ENCODE assay signal across 26 cellular contexts in genomic region chr7:23955145-23955544, GRCh38.
DNase-seq lines count a peak whose midpoint lies in the region; ATAC-seq, FAIRE-seq and TF ChIP-seq lines count a peak whose summit lies in the region.
"Had no signal": no experiment of that assay in that cellular context is flagged by ENCODE, and none has a peak within 500 bp of the region (broad histone marks: within the 10 kb centered on the region; RNA-seq: fewer than 3 reads in every experiment).

No MANE protein-coding gene starts in this region.

- H3K36me3 ChIP-seq in RWPE2 (ENCODE audit: low read depth), result no peaks in the 10 kb centered on the region
- no peaks in the 10 kb centered on the region for H3K36me3 ChIP-seq in tibial nerve
- H3K36me3 ChIP-seq: esophagus squamous epithelium, WERI-Rb-1 had no signal

- TF ChIP-seq POLR2A in GM12891 (IDR thresholded peaks at IDR 0.05; ENCODE audit: low read depth, low read length) (no peak), tibial nerve (IDR thresholded peaks at IDR 0.05) (no peak)

- H3K9me3 ChIP-seq in RWPE2 (ENCODE audit: severe bottlenecking), result no peaks in the 10 kb centered on the region
- H3K9me3 ChIP-seq in tibial nerve, result peaks cover 0 to 4% (median 0%) of the 10 kb centered on the region in 4 donors
- H3K9me3 ChIP-seq: esophagus squamous epithelium had no signal

- H3K27ac ChIP-seq in RWPE2 (ENCODE audit: poor library complexity, severe bottlenecking) (peak overlapping the region; percentile 9), foreskin keratinocyte (no peak overlapping the region), tibial nerve (no peak overlapping the region)
- H3K27ac ChIP-seq: esophagus squamous epithelium, psoas muscle, WERI-Rb-1 had no signal

- H3K4me1 ChIP-seq in RWPE2 (ENCODE audit: insufficient read depth, poor library complexity, severe bottlenecking) (no peaks in the 10 kb centered on the region), foreskin keratinocyte (no peaks in the 10 kb centered on the region), tibial nerve (no peaks in the 10 kb centered on the region)
- H3K4me1 ChIP-seq: esophagus squamous epithelium, psoas muscle had no signal

- TF ChIP-seq EP300 in tibial nerve (IDR thresholded peaks at IDR 0.05), result no peak

- ATAC-seq in RWPE2 (ENCODE audit: low read depth) (0 out of 3 replicates have a peak, but pooled peaks have one; percentile 53), foreskin keratinocyte (peak; percentile 50), HG02610 (IDR thresholded peaks at IDR 0.05; ENCODE audit: unreplicated experiment) (no peak)
- ATAC-seq: activated CD8-positive, alpha-beta memory T cell treated with anti-CD3 and anti-CD28 coated beads, Interleukin-2, amount 10 ng/mL, durations not matched to agents 7 days and 5 days; activated T-cell treated with anti-CD3 and anti-CD28 coated beads, Interleukin-2, amount 50 U/mL, for 72 hours; psoas muscle had no signal

- FAIRE-seq in GM12891 (lab: Jason Lieb, UNC), result no peak
- FAIRE-seq: small intestine, urothelium cell line had no signal

- peak; percentile 21 for DNase-seq in AG10803 (ENCODE audit: low read depth)
- peak; percentile 25 for DNase-seq in HS-5 (ENCODE audit: low read depth)
- DNase-seq in RWPE2 (ENCODE audit: low spot score), result no peak
- DNase-seq in foreskin keratinocyte, result peak; percentile 55 to 59
- no peak for DNase-seq in mucosa of gallbladder (ENCODE audit: low spot score)
- no peak for DNase-seq in GM12891 (ENCODE audit: insufficient read length, low spot score)
- DNase-seq in tibial nerve (ENCODE audit: low spot score in 2 of 2), result no peak
- DNase-seq: activated CD4-positive, alpha-beta T cell treated with anti-CD3 and anti-CD28 coated beads, Interleukin-2, amount 50 U/mL, for 1 hour; activated CD8-positive, alpha-beta memory T cell treated with anti-CD3 and anti-CD28 coated beads, Interleukin-2, amount 10 ng/mL, durations not matched to agents 7 days and 5 days; activated naive CD4-positive, alpha-beta T cell treated with anti-CD3 and anti-CD28 coated beads, Interleukin-2, amount 10 ng/mL, durations not matched to agents 7 days and 5 days; activated T-cell treated with anti-CD3 and anti-CD28 coated beads, Interleukin-2, amount 50 U/mL, for 72 hours; C1 segment of cervical spinal cord; caudate nucleus; DND-41; esophagus squamous epithelium; NCI-H1694; NCI-H2171 treated with DMSO at 0.1 percent for 48 hours; NCI-H526; nucleus accumbens; psoas muscle; RPMI8226; small intestine; WERI-Rb-1 had no signal

- H3K27me3 ChIP-seq in RWPE2 (ENCODE audit: insufficient read depth, poor library complexity, severe bottlenecking) (no peaks in the 10 kb centered on the region), foreskin keratinocyte (no peaks in the 10 kb centered on the region), tibial nerve (no peaks in the 10 kb centered on the region)
- H3K27me3 ChIP-seq: esophagus squamous epithelium had no signal

- H3K4me3 ChIP-seq in AG10803 (ENCODE audit: low read length), result no peak overlapping the region
- H3K4me3 ChIP-seq in RWPE2 (ENCODE audit: severe bottlenecking), result no peak overlapping the region
- no peak overlapping the region for H3K4me3 ChIP-seq in tibial nerve
- H3K4me3 ChIP-seq: esophagus squamous epithelium, K562, psoas muscle had no signal

- no peak for TF ChIP-seq CTCF in AG10803 (conservative IDR thresholded peaks at IDR 0.05; ENCODE audit: low read length)
- TF ChIP-seq CTCF in RWPE2 (IDR thresholded peaks at IDR 0.05; ENCODE audit: poor library complexity, severe bottlenecking), result no peak
- TF ChIP-seq CTCF in foreskin keratinocyte (conservative IDR thresholded peaks at IDR 0.05), result no peak
- no peak for TF ChIP-seq CTCF in tibial nerve (IDR thresholded peaks at IDR 0.05)

TF ChIP-seq in GM12891, 5 proteins besides CTCF, POLR2A, EP300 and RAD21:
- TF ChIP-seq SPI1 (IDR thresholded peaks at IDR 0.05; ENCODE audit: low read depth, low read length) (no peak), POU2F2 (IDR thresholded peaks at IDR 0.05; ENCODE audit: low read depth, low read length) (no peak), PAX5 (IDR thresholded peaks at IDR 0.05; ENCODE audit: insufficient read depth, low read length, severe bottlenecking) (no peak), POLR2AphosphoS5 (IDR thresholded peaks at IDR 0.05; ENCODE audit: low read depth, low read length) (no peak), TAF1 (IDR thresholded peaks at IDR 0.05; ENCODE audit: low read depth, low read length) (no peak)

Comparison
In these comparisons a context has a peak if more than half of its experiments do, and no peak if none do; other contexts are left out.
1. DNase-seq: peak in AG10803 (single experiment), HS-5 (single experiment) and foreskin keratinocyte (2 of 2); none in RWPE2 (single experiment), mucosa of gallbladder (single experiment), GM12891 (single experiment) and tibial nerve (0 of 2).